ENCODE assay signal across 22 cellular contexts in the genomic region with DNA sequence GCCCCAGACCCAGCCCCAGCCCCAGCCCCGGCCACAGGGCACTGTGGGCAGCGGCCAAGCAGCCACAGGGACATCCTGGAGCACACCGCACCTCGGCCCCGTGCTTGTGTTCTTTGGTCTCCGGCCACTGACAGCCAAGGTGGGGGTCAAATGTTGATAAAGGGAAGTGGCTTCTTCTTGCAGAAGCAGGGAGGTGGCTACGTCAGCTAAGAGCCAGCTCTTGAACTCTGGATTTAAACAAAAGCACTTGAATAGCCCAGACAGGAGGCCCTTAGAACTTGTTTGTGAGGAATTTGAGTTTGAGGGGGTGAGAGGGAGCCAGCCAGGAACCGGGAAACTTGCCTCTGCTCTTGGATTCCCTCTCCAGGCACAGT.
DNase-seq lines count a peak whose midpoint lies in the region; ATAC-seq, FAIRE-seq and TF ChIP-seq lines count a peak whose summit lies in the region.
"Had no signal": no experiment of that assay in that cellular context is flagged by ENCODE, and none has a peak within 500 bp of the region (broad histone marks: within the 10 kb centered on the region; RNA-seq: fewer than 3 reads in every experiment).

No MANE protein-coding gene starts in this region.

- TF ChIP-seq POLR2A in IMR-90 (IDR thresholded peaks at IDR 0.05; ENCODE audit: low read depth, low read length) = no peak
- TF ChIP-seq POLR2A in H1 (IDR thresholded peaks at IDR 0.05; ENCODE audit: control extremely low read depth in 1 of 2, low read depth in 2 of 2, low read length in 2 of 2) = no peak
- TF ChIP-seq POLR2A in thyroid gland (IDR thresholded peaks at IDR 0.05) = peak in 1 of 2 donors; percentile 41

- H3K4ac ChIP-seq in IMR-90 (ENCODE audit: low read depth, low read length) (peak overlapping the region; percentile 68; the same call in 1 of the 2 replicates), H1 (replicated peaks; ENCODE audit: insufficient read length, low read depth, low read length) (no peak overlapping the region)

- peaks cover 30% of the 10 kb centered on the region for H3K9me1 ChIP-seq in IMR-90 (ENCODE audit: insufficient read depth, low read length)

- no peaks in the 10 kb centered on the region; the same call in 1 of the 2 replicates for H3K23me2 ChIP-seq in H1 (ENCODE audit: low read depth, low read length)

- dilution Hi-C loops in IMR-90 (cut with HindIII; ENCODE audit: low sequenced_read_pairs, unreplicated experiment) = no loop called here

- H2BK5ac ChIP-seq in IMR-90 (ENCODE audit: low read depth, low read length, poor library complexity, severe bottlenecking) = no peak overlapping the region
- H2BK5ac ChIP-seq in H1 (ENCODE audit: low read depth, low read length) = 0 out of 2 replicates have a peak overlapping the region, but pooled peaks have one; percentile 44

- H3K23ac ChIP-seq in IMR-90 (ENCODE audit: low read depth, low read length) (no peak overlapping the region), H1 (ENCODE audit: insufficient read length) (no peak overlapping the region)

- no peak for TF ChIP-seq EP300 in H1 (IDR thresholded peaks at IDR 0.05; ENCODE audit: borderline replicate concordance in 1 of 2, low read depth in 2 of 2, low read length in 2 of 2)

- no peak overlapping the region for H2BK12ac ChIP-seq in H1 (ENCODE audit: low read depth, low read length)

- no TSS peak for BruUV-seq in IMR-90 (replicated peaks; lab: Mats Ljungman, UMichigan)

- no peak for TF ChIP-seq RAD21 in IMR-90 (IDR thresholded peaks at IDR 0.05; ENCODE audit: low read length)
- no peak for TF ChIP-seq RAD21 in H1 (IDR thresholded peaks at IDR 0.05 in 1 of 2, conservative IDR thresholded peaks at IDR 0.05 in 1 of 2; ENCODE audit: low read depth in 2 of 2, low read length in 2 of 2)

- in situ Hi-C loops in IMR-90 (cut with MboI; ENCODE audit: low sequenced_read_pairs) = no loop called here

- no peaks in the 10 kb centered on the region for H4K20me1 ChIP-seq in IMR-90 (ENCODE audit: insufficient read depth, low read length)
- no peaks in the 10 kb centered on the region for H4K20me1 ChIP-seq in H1 (replicated peaks in 1 of 2; ENCODE audit: control insufficient read depth in 1 of 2, insufficient read depth in 2 of 2, low read length in 2 of 2)

- H2AFZ ChIP-seq in IMR-90 (replicated peaks; ENCODE audit: low read length, poor library complexity) = no peak overlapping the region
- no peak overlapping the region for H2AFZ ChIP-seq in H1 (ENCODE audit: low read length)
- H2AFZ ChIP-seq: GM23248 had no signal

- H3K56ac ChIP-seq in IMR-90 (ENCODE audit: extremely low read depth, insufficient read depth, low read length) = no peak overlapping the region
- H3K56ac ChIP-seq in H1 (replicated peaks; ENCODE audit: insufficient read length, low read depth, low read length) = no peak overlapping the region

- H3K18ac ChIP-seq in IMR-90 (ENCODE audit: low read depth, low read length) (no peak overlapping the region), H1 (ENCODE audit: extremely low read depth, low read length) (no peak overlapping the region)

- 0 out of 2 replicates have a peak overlapping the region, but pooled peaks have one; percentile 1 for H4K91ac ChIP-seq in IMR-90 (ENCODE audit: insufficient read depth, low read depth, low read length)
- no peak overlapping the region for H4K91ac ChIP-seq in H1 (replicated peaks; ENCODE audit: insufficient read length, low read length)

- H3K4me3 ChIP-seq in IMR-90 (ENCODE audit: insufficient read depth, low read depth, low read length) (no peak overlapping the region), H1 (ENCODE audit: extremely low read depth in 1 of 4, insufficient read depth in 2 of 4, low read depth in 3 of 4, low read length in 4 of 4) (no peak overlapping the region), thyroid gland (replicated peaks in 1 of 3) (no peak overlapping the region)
- H3K4me3 ChIP-seq: GM12878, GM23248, MG63, SK-N-MC had no signal

- no peak overlapping the region for H3K27ac ChIP-seq in IMR-90 (ENCODE audit: insufficient read depth, low read length)
- no peak overlapping the region for H3K27ac ChIP-seq in H1 (ENCODE audit: low read depth, low read length)
- peak overlapping the region; percentile 81 to 87 (median 86) for H3K27ac ChIP-seq in thyroid gland
- H3K27ac ChIP-seq: 22Rv1, GM23248, SK-N-MC had no signal

- peak overlapping the region; percentile 15; the same call in 1 of the 2 replicates for H2BK20ac ChIP-seq in IMR-90 (ENCODE audit: low read depth, low read length)
- H2BK20ac ChIP-seq in H1 (ENCODE audit: low read length) = no peak overlapping the region

- TF ChIP-seq CTCF in IMR-90 (conservative IDR thresholded peaks at IDR 0.05; ENCODE audit: low read depth, low read length) (no peak), H1 (IDR thresholded peaks at IDR 0.05; ENCODE audit: control extremely low read depth in 1 of 3, insufficient read depth in 1 of 3, low read depth in 1 of 3, low read length in 3 of 3) (no peak), thyroid gland (IDR thresholded peaks at IDR 0.05) (no peak)

- H3K79me1 ChIP-seq in IMR-90 (ENCODE audit: low read depth in 1 of 2, low read length in 2 of 2) (peaks cover 0 to 3% of the 10 kb centered on the region in 2 experiments; a peak in 1 of 4 replicates), H1 (ENCODE audit: low read depth, low read length) (no peaks in the 10 kb centered on the region)

- H3K9ac ChIP-seq in IMR-90 (ENCODE audit: low read depth, low read length) (no peak overlapping the region), H1 (replicated peaks in 1 of 4; ENCODE audit: extremely low read depth in 1 of 4, low read depth in 3 of 4, low read length in 3 of 4) (no peak overlapping the region)
- H3K9ac ChIP-seq: GM23248 had no signal

- no peak overlapping the region for H2AK5ac ChIP-seq in IMR-90 (ENCODE audit: low read depth, low read length)
- H2AK5ac ChIP-seq in H1 (ENCODE audit: low read depth, low read length) = no peak overlapping the region

- no peak overlapping the region for H4K8ac ChIP-seq in IMR-90 (ENCODE audit: low read depth in 2 of 2, low read length in 2 of 2)
- no peak overlapping the region for H4K8ac ChIP-seq in H1 (ENCODE audit: extremely low read depth, insufficient read depth, low read length)

- DNase-seq in DMS79 treated with DMSO at 0.1 percent for 48 hours (lab: John Stamatoyannopoulos, UW) = peak; percentile 16
- DNase-seq in DMS79 (lab: John Stamatoyannopoulos, UW) = no peak
- no peak for DNase-seq in IMR-90
- peak in 1 of 2 experiments; percentile 46 for DNase-seq in H1 (ENCODE audit: low read depth in 1 of 2, low spot score in 2 of 2)
- DNase-seq in thyroid gland = peak; percentile 79 to 91
- DNase-seq in stimulated activated naive CD8-positive, alpha-beta T cell treated with anti-CD3 and anti-CD28 coated beads, Interleukin-15, Interleukin-2, amounts not matched to agents 100 U/mL and 50 U/mL, for 24 hours = no peak
- DNase-seq: CD4-positive, alpha-beta T cell; GDM1; GM23248; Karpas-422; MG63; NCI-H1436; NCI-H2029; NCI-H524 treated with DMSO at 0.1 percent for 48 hours; Right ventricle myocardium superior; T-helper 1 cell had no signal

- no peaks in the 10 kb centered on the region for H3K79me2 ChIP-seq in H1 (ENCODE audit: control insufficient read depth in 1 of 2, insufficient read depth in 2 of 2, low read length in 2 of 2)

- H3K27me3 ChIP-seq in IMR-90 (ENCODE audit: control insufficient read depth, insufficient read depth, low read length) (no peaks in the 10 kb centered on the region), H1 (replicated peaks in 1 of 4; ENCODE audit: control insufficient read depth in 3 of 4, extremely low read depth in 1 of 4, insufficient read depth in 3 of 4, low read length in 3 of 4) (no peaks in the 10 kb centered on the region), thyroid gland (no peaks in the 10 kb centered on the region)
- H3K27me3 ChIP-seq: MG63 had no signal

- POLR2A ChIA-PET in IMR-90 (lab: Charles Lee; ENCODE audit: unreplicated experiment) (no interaction called here), H1 (lab: Charles Lee; ENCODE audit: partially characterized antibody) (no interaction called here)

- CTCF ChIA-PET in IMR-90 (lab: Yijun Ruan, JAX) (no interaction called here), H1 (lab: Charles Lee; ENCODE audit: partially characterized antibody) (interaction anchor here (1.2 to 2.0 kb wide), 2 partner anchors 8 to 57 kb away, joined by 3 to 6 read pairs; no protein-coding TSS in a partner anchor)

- H2BK120ac ChIP-seq in IMR-90 (ENCODE audit: low read depth, low read length) (0 out of 2 replicates have a peak overlapping the region, but pooled peaks have one; percentile 16), H1 (replicated peaks; ENCODE audit: low read depth, low read length) (no peak overlapping the region)

- H3K14ac ChIP-seq in IMR-90 (replicated peaks; ENCODE audit: low read depth, low read length) = no peak overlapping the region
- no peak overlapping the region for H3K14ac ChIP-seq in H1 (ENCODE audit: insufficient read length)

- H3K36me3 ChIP-seq in IMR-90 (ENCODE audit: control insufficient read depth, insufficient read depth, low read length) (peaks cover 46% of the 10 kb centered on the region), H1 (ENCODE audit: control insufficient read depth in 2 of 4, insufficient read depth in 4 of 4, low read length in 3 of 4) (peaks cover 0 to 2% (median 0%) of the 10 kb centered on the region in 4 experiments; a peak in 1 of 8 replicates), thyroid gland (no peaks in the 10 kb centered on the region)

- H3K4me2 ChIP-seq in IMR-90 (ENCODE audit: low read depth, low read length) (no peak overlapping the region), H1 (ENCODE audit: insufficient read depth in 1 of 2, low read depth in 2 of 2, low read length in 2 of 2) (no peak overlapping the region)

- H3K9me3 ChIP-seq in IMR-90 (ENCODE audit: control insufficient read depth, insufficient read depth, low read length) = no peaks in the 10 kb centered on the region
- H3K9me3 ChIP-seq in H1 (ENCODE audit: insufficient read depth in 2 of 2, low read depth in 1 of 2, low read length in 1 of 2) = no peaks in the 10 kb centered on the region
- H3K9me3 ChIP-seq in thyroid gland = no peaks in the 10 kb centered on the region
- H3K9me3 ChIP-seq: MG63 had no signal

- H2BK15ac ChIP-seq in IMR-90 (ENCODE audit: low read depth, low read length) = no peak overlapping the region
- H2BK15ac ChIP-seq in H1 (ENCODE audit: low read length) = no peak overlapping the region

- H3K4me1 ChIP-seq in IMR-90 (ENCODE audit: control insufficient read depth, insufficient read depth, low read length) (peaks cover 5% of the 10 kb centered on the region), H1 (replicated peaks in 1 of 4; ENCODE audit: control insufficient read depth in 3 of 4, insufficient read depth in 4 of 4, low read length in 3 of 4) (no peaks in the 10 kb centered on the region), thyroid gland (peaks cover 55 to 62% of the 10 kb centered on the region in 2 donors)

- no CpG with 5 or more reads among the region's 8 CpGs for WGBS in IMR-90 (ENCODE audit: extremely low coverage in 2 of 2, insufficient read length in 1 of 2), 2 experiments
- WGBS in H1 (ENCODE audit: extremely low coverage in 1 of 2, insufficient coverage in 1 of 2, insufficient read length in 1 of 2, insufficient replicate concordance in 2 of 2, low coverage in 1 of 2, low lambda C conversion rate in 2 of 2, missing lambda C conversion rate in 1 of 2), 2 experiments = 93% methylated on average over 8 of the region's 8 CpGs; no CpG with 5 or more reads in 1 of the 2 experiments
- 12 to 28% methylated on average over 2 to 6 of the region's 8 CpGs for WGBS in thyroid gland, 2 donors

- ATAC-seq in IMR-90 (ENCODE audit: low read depth) = no peak
- no peak for ATAC-seq in HG03196 (IDR thresholded peaks at IDR 0.05; ENCODE audit: unreplicated experiment)
- ATAC-seq in HG02970 (IDR thresholded peaks at IDR 0.05; ENCODE audit: low FRiP score, unreplicated experiment) = no peak
- ATAC-seq in stimulated activated naive CD8-positive, alpha-beta T cell treated with anti-CD3 and anti-CD28 coated beads, Interleukin-15, Interleukin-2, amounts not matched to agents 100 U/mL and 50 U/mL, for 24 hours = no peak
- ATAC-seq: GM12878 had no signal

- H2AK9ac ChIP-seq in IMR-90 (replicated peaks; ENCODE audit: low read depth, low read length, poor library complexity) = no peak overlapping the region

- intact Hi-C loops in IMR-90 (cut with micrococcal nuclease) (no loop called here), thyroid gland (cut with DNase I) (no loop called here)

- H4K5ac ChIP-seq in IMR-90 (ENCODE audit: low read depth, low read length) (no peak overlapping the region), H1 (ENCODE audit: insufficient read length, low read depth, low read length) (no peak overlapping the region)

- no peak for FAIRE-seq in H1 (lab: Jason Lieb, UNC)
- FAIRE-seq: GM12878, RCC 7860 had no signal

Comparison
In these comparisons a context has a peak if more than half of its experiments do, and no peak if none do; other contexts are left out.
1. DNase-seq: peak in DMS79 treated with DMSO at 0.1 percent for 48 hours (single experiment) and thyroid gland (2 of 2); none in DMS79 (single experiment), IMR-90 (single experiment) and stimulated activated naive CD8-positive, alpha-beta T cell treated with anti-CD3 and anti-CD28 coated beads, Interleukin-15, Interleukin-2, amounts not matched to agents 100 U/mL and 50 U/mL, for 24 hours (single experiment).
2. H3K27ac ChIP-seq: peak in thyroid gland (3 of 3); none in IMR-90 (single experiment) and H1 (single experiment).